In genomic region chr12:27347779-27348178, GRCh38 we compare ENCODE assay signal across 18 cellular contexts.
"Had no signal": no experiment of that assay in that cellular context is flagged by ENCODE, and none has a peak within 500 bp of the region (broad histone marks: within the 10 kb centered on the region; RNA-seq: fewer than 3 reads in every experiment).

No MANE protein-coding gene starts in this region.

- H3K27ac ChIP-seq: dorsolateral prefrontal cortex, left ventricle myocardium inferior, testis, upper lobe of right lung had no signal

- H3K36me3 ChIP-seq: left ventricle myocardium inferior, upper lobe of right lung had no signal

- H3K27ac Mint-ChIP-seq: activated CD4-positive, alpha-beta memory T cell treated with anti-CD3 and anti-CD28 coated beads for 36 hours; activated naive CD8-positive, alpha-beta T cell treated with anti-CD3 and anti-CD28 coated beads for 36 hours; nephron progenitor cell had no signal

- H3K9me3 Mint-ChIP-seq: activated CD4-positive, alpha-beta memory T cell treated with anti-CD3 and anti-CD28 coated beads for 36 hours; activated naive CD8-positive, alpha-beta T cell treated with anti-CD3 and anti-CD28 coated beads for 36 hours; activated T-cell treated with anti-CD3 and anti-CD28 coated beads, Interleukin-2, amount 50 U/mL, for 4 hours; nephron progenitor cell; stimulated activated naive CD8-positive, alpha-beta T cell treated with anti-CD3 and anti-CD28 coated beads, Interleukin-15, amount 100 ng/mL, for 72 hours had no signal

- H3K36me3 Mint-ChIP-seq: activated CD4-positive, alpha-beta memory T cell treated with anti-CD3 and anti-CD28 coated beads for 36 hours; activated naive CD8-positive, alpha-beta T cell treated with anti-CD3 and anti-CD28 coated beads for 36 hours had no signal

- H3K4me1 ChIP-seq: left ventricle myocardium inferior, testis, upper lobe of right lung had no signal

- FAIRE-seq: endometrium, islet of Langerhans had no signal

- H3K4me3 Mint-ChIP-seq: activated CD4-positive, alpha-beta memory T cell treated with anti-CD3 and anti-CD28 coated beads for 36 hours; activated naive CD8-positive, alpha-beta T cell treated with anti-CD3 and anti-CD28 coated beads for 36 hours; activated T-cell treated with anti-CD3 and anti-CD28 coated beads, Interleukin-2, amount 50 U/mL, for 4 hours; nephron progenitor cell; stimulated activated naive CD8-positive, alpha-beta T cell treated with anti-CD3 and anti-CD28 coated beads, Interleukin-15, amount 100 ng/mL, for 72 hours had no signal

- ATAC-seq: activated T-cell treated with anti-CD3 and anti-CD28 coated beads, Interleukin-2, amount 50 U/mL, for 4 hours; stimulated activated naive CD8-positive, alpha-beta T cell treated with anti-CD3 and anti-CD28 coated beads, Interleukin-15, amount 100 ng/mL, for 72 hours; upper lobe of right lung had no signal

- H3K4me1 Mint-ChIP-seq: activated naive CD8-positive, alpha-beta T cell treated with anti-CD3 and anti-CD28 coated beads for 36 hours; nephron progenitor cell; stimulated activated naive CD8-positive, alpha-beta T cell treated with anti-CD3 and anti-CD28 coated beads, Interleukin-15, amount 100 ng/mL, for 72 hours had no signal

- H3K27me3 ChIP-seq: dorsolateral prefrontal cortex, testis, upper lobe of right lung had no signal

- H3K4me3 ChIP-seq: dorsolateral prefrontal cortex, left ventricle myocardium inferior, testis, upper lobe of right lung had no signal

- H3K9me3 ChIP-seq: left ventricle myocardium inferior, testis, upper lobe of right lung had no signal

- DNase-seq: activated CD4-positive, alpha-beta memory T cell treated with anti-CD3 and anti-CD28 coated beads for 36 hours; activated gamma-delta T cell; activated naive CD8-positive, alpha-beta T cell treated with anti-CD3 and anti-CD28 coated beads for 36 hours; activated T-cell treated with anti-CD3 and anti-CD28 coated beads, Interleukin-2, amount 50 U/mL, for 4 hours; anterior cingulate cortex; dorsolateral prefrontal cortex; foreskin melanocyte; head of caudate nucleus; left ventricle myocardium inferior; nephron progenitor cell; stimulated activated CD4-positive, alpha-beta T cell treated with anti-CD3 and anti-CD28 coated beads, Interleukin-12 subunit alpha, Interleukin-12 subunit beta, amount 100 ng/mL, for 4 hours; stimulated activated CD4-positive, alpha-beta T cell treated with anti-CD3 and anti-CD28 coated beads, Interleukin-4, amount 100 ng/mL, for 1 hour; stimulated activated naive CD8-positive, alpha-beta T cell treated with anti-CD3 and anti-CD28 coated beads, Interleukin-15, amount 100 ng/mL, for 72 hours; T-helper 9 cell; testis; upper lobe of right lung had no signal
